Comparison of ENCODE assay signal across 8 cellular contexts in the genomic region with DNA sequence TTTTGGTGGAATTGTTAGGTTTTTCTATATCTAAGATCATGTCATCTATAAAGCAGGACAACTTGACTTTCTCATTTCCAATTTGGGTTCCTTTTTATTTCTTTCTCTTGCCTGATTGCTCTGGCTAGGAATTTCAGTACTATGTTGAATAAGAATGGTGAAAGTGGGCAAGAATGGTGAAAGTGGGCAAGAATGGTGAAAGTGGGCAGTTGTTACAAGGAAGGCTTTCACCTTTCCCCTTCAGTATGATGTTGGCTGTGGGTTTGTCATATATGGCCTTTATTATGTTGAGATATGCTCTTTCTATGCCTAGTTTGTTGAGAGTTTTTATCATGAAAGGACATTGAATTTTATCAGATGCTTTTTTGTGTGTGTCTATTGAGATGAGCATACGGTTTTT.
"Had no signal": no experiment of that assay in that cellular context is flagged by ENCODE, and none has a peak within 500 bp of the region (broad histone marks: within the 10 kb centered on the region; RNA-seq: fewer than 3 reads in every experiment).

No MANE protein-coding gene starts in this region.

- DNase-seq: IMR-90, KBM-7, KG1 had no signal

- H3K27ac ChIP-seq: HL-60, KMS-11 had no signal

- FAIRE-seq: HepG2, HTR-8/SVneo, K562 had no signal

- H3K4me3 ChIP-seq: K562 had no signal
